ENCODE assay signal across 18 cellular contexts in genomic region chr19:407501-408440, GRCh38. TPM values are rescaled to one million over a fixed set of nuclear protein-coding genes. Genes with fewer than 3 reads are reported as not detected.
DNase-seq lines count a peak whose midpoint lies in the region; ATAC-seq and TF ChIP-seq lines count a peak whose summit lies in the region.
"Had no signal": no experiment of that assay in that cellular context is flagged by ENCODE, and none has a peak within 500 bp of the region (broad histone marks: within the 10 kb centered on the region; RNA-seq: fewer than 3 reads in every experiment).

No MANE protein-coding gene starts in this region.

- H3K27me3 Mint-ChIP-seq in progenitor cell of endocrine pancreas: no peaks in the 10 kb centered on the region
- peaks cover 6 to 35% of the 10 kb centered on the region in 2 donors for H3K27me3 Mint-ChIP-seq in T-cell

- H3K9me3 Mint-ChIP-seq in progenitor cell of endocrine pancreas (ENCODE audit: low read depth): no peaks in the 10 kb centered on the region
- no peaks in the 10 kb centered on the region for H3K9me3 Mint-ChIP-seq in T-cell
- H3K9me3 Mint-ChIP-seq: activated T-cell treated with anti-CD3 and anti-CD28 coated beads, Interleukin-2, amount 50 U/mL, for 24 hours had no signal

- no peak for TF ChIP-seq CTCF in GM13977 (IDR thresholded peaks at IDR 0.05; ENCODE audit: extremely low read depth, insufficient read depth, missing control alignments)
- no peak for TF ChIP-seq CTCF in VCaP (conservative IDR thresholded peaks at IDR 0.05)
- TF ChIP-seq CTCF in progenitor cell of endocrine pancreas (IDR thresholded peaks at IDR 0.05; ENCODE audit: unreplicated experiment): no peak
- no peak for TF ChIP-seq CTCF in tibial artery (IDR thresholded peaks at IDR 0.05)

- peaks cover 4% of the 10 kb centered on the region for H3K9me3 ChIP-seq in iPS-18c (ENCODE audit: control insufficient read depth, insufficient read depth, low read length)
- no peaks in the 10 kb centered on the region for H3K9me3 ChIP-seq in tibial artery

- H3K27ac Mint-ChIP-seq in progenitor cell of endocrine pancreas (no peak overlapping the region), T-cell (no peak overlapping the region)
- H3K27ac Mint-ChIP-seq: activated T-cell treated with anti-CD3 and anti-CD28 coated beads, Interleukin-2, amount 50 U/mL, for 24 hours had no signal

- in situ Hi-C loops in GM13977 (cut with MboI; ENCODE audit: low pct_unique_long_range_greater_than_20kb, low sequenced_read_pairs, unreplicated experiment): no loop called here

- peaks cover 0 to 23% (median 21%) of the 10 kb centered on the region in 4 donors for H3K4me1 ChIP-seq in tibial artery

- ATAC-seq in T-cell (replicated peaks in 1 of 4): no peak
- ATAC-seq: left colon had no signal

- POLR2A ChIA-PET in T-cell (lab: Charles Lee): no interaction called here

- H3K4me1 Mint-ChIP-seq in progenitor cell of endocrine pancreas (ENCODE audit: low read depth): peaks cover 21% of the 10 kb centered on the region
- peaks cover 6 to 7% (median 6%) of the 10 kb centered on the region in 3 donors for H3K4me1 Mint-ChIP-seq in T-cell

- H3K27ac ChIP-seq in VCaP (peak overlapping the region; percentile 56; the same call in 1 of the 2 replicates), tibial artery (no peak overlapping the region)
- H3K27ac ChIP-seq: C4-2B, parathyroid adenoma had no signal

- H3K27me3 ChIP-seq in tibial artery: peaks cover 0 to 83% of the 10 kb centered on the region in 2 donors

- peak; percentile 48 for DNase-seq in GM13977 (ENCODE audit: low spot score)
- DNase-seq in progenitor cell of endocrine pancreas (ENCODE audit: low spot score, unreplicated experiment): no peak
- no peak for DNase-seq in occipital lobe (lab: John Stamatoyannopoulos, UW)
- no peak for DNase-seq in tibial artery
- no peak for DNase-seq in T-cell
- DNase-seq in AG20443 (ENCODE audit: low spot score): no peak
- DNase-seq: activated CD4-positive, alpha-beta T cell treated with anti-CD3 and anti-CD28 coated beads for 1 hour; foreskin fibroblast; HCEC 1CT; NCI-H2171 treated with DMSO at 0.1 percent for 48 hours; stimulated activated CD4-positive, alpha-beta T cell treated with anti-CD3 and anti-CD28 coated beads, Interleukin-4, amount 100 ng/mL, for 24 hours; stimulated activated naive CD4-positive, alpha-beta T cell had no signal

- peak overlapping the region; percentile 43; the same call in 1 of the 2 replicates for H3K4me3 ChIP-seq in iPS-18c (ENCODE audit: insufficient read depth, low read depth, low read length)
- H3K4me3 ChIP-seq in tibial artery: peak overlapping the region in 1 of 2 donors; percentile 54

- H3K36me3 Mint-ChIP-seq in progenitor cell of endocrine pancreas (ENCODE audit: insufficient read depth): no peaks in the 10 kb centered on the region
- H3K36me3 Mint-ChIP-seq in T-cell: no peaks in the 10 kb centered on the region

- no peaks in the 10 kb centered on the region for H3K36me3 ChIP-seq in tibial artery

- H3K4me3 Mint-ChIP-seq in progenitor cell of endocrine pancreas (ENCODE audit: low read depth) (peak overlapping the region; percentile 52), T-cell (peak overlapping the region in 1 of 3 donors; percentile 31)
- H3K4me3 Mint-ChIP-seq: activated T-cell treated with anti-CD3 and anti-CD28 coated beads, Interleukin-2, amount 50 U/mL, for 24 hours had no signal

- CTCF ChIA-PET in T-cell (lab: Charles Lee): no interaction called here

- intact Hi-C loops in tibial artery (cut with DNase I; ENCODE audit: low total_unique reads): no loop called here

RNA-seq across cellular contexts. Expression of gene C2CD4C, which starts 1.2 kb away (rescaled TPM):
- total RNA-seq in progenitor cell of endocrine pancreas (13.2 and 13.8 TPM in 2 replicates), occipital lobe (16.1 TPM), T-cell (under 1 TPM in 1 of 5 donors, not detected in 4; 0.06 TPM)

RNA-seq across cellular contexts. Expression of gene SHC2, which starts 53.1 kb away (rescaled TPM):
- total RNA-seq in progenitor cell of endocrine pancreas: 159 TPM in 2 replicates
- total RNA-seq in occipital lobe: 13.9 TPM
- 1 to 10 TPM in 4 of 5 donors, under 1 TPM in 1; 0.66 to 4.4 (median 3.4) TPM for total RNA-seq in T-cell

Comparison
In these comparisons a context has a peak if more than half of its experiments do, and no peak if none do; other contexts are left out.
1. RNA of gene C2CD4C, which starts 1.2 kb away (total RNA-seq): 16.1 TPM in occipital lobe (single experiment) and 13.2 to 13.8 TPM in progenitor cell of endocrine pancreas; 0.06 TPM in T-cell; every median in the first group is over 10 times any median in the second.
2. RNA of gene SHC2, which starts 53.1 kb away (total RNA-seq): 159 TPM in progenitor cell of endocrine pancreas; 13.9 TPM in occipital lobe (single experiment) and 0.66 to 4.4 TPM in T-cell; every median in the first group is over 10 times any median in the second.